In genomic region chr17:37489197-37490001, GRCh38 we compare ENCODE assay signal across 8 cellular contexts. TPM values are rescaled to one million over a fixed set of nuclear protein-coding genes. Genes with fewer than 3 reads are reported as not detected.
DNase-seq lines count a peak whose midpoint lies in the region; ATAC-seq, FAIRE-seq and TF ChIP-seq lines count a peak whose summit lies in the region.

DUSP14 (plus strand) TSS chr17:37489891; CDS start chr17:37512273, 22,382 bp downstream.

- H3K4me1 ChIP-seq in GM23338 (ENCODE audit: insufficient read depth), result peaks cover 32% of the 10 kb centered on the region
- peaks cover 6 to 11% (median 7%) of the 10 kb centered on the region in 3 donors for H3K4me1 ChIP-seq in pancreas
- peaks cover 4% of the 10 kb centered on the region for H3K4me1 ChIP-seq in thymus (ENCODE audit: control insufficient read depth, insufficient read depth, low read length)

- WGBS in pancreas, 2 donors, result 0% methylated on average over 47 to 100 of the region's 100 CpGs
- WGBS in thymus, result under 1% methylated on average over 99 of the region's 100 CpGs

- H3K27me3 ChIP-seq in GM23338 (ENCODE audit: insufficient read depth), result 0 out of 2 replicates have a peak, but pooled peaks cover 5% of the 10 kb centered on the region
- no peaks in the 10 kb centered on the region for H3K27me3 ChIP-seq in MG63
- no peaks in the 10 kb centered on the region for H3K27me3 ChIP-seq in SU-DHL-6 (ENCODE audit: low read length)
- no peaks in the 10 kb centered on the region for H3K27me3 ChIP-seq in pancreas
- peaks cover 8% of the 10 kb centered on the region for H3K27me3 ChIP-seq in thymus (ENCODE audit: control insufficient read depth, insufficient read depth)

- H3K36me3 Mint-ChIP-seq in GM23338 (ENCODE audit: low read depth), result no peaks in the 10 kb centered on the region; the same call in 2 of the 3 replicates
- peaks cover 8% of the 10 kb centered on the region for H3K36me3 Mint-ChIP-seq in activated naive CD8-positive, alpha-beta T cell treated with anti-CD3 and anti-CD28 coated beads for 36 hours

- H3K4me3 Mint-ChIP-seq in GM23338, result peak within 1 kb of the TSS; percentile 87
- peak within 1 kb of the TSS; percentile 88 for H3K4me3 Mint-ChIP-seq in activated naive CD8-positive, alpha-beta T cell treated with anti-CD3 and anti-CD28 coated beads for 36 hours

- peak; percentile 87 for DNase-seq in ELR (ENCODE audit: low read depth)
- peak; percentile 86 for DNase-seq in GM23338 (ENCODE audit: low spot score)
- DNase-seq in MG63, result peak; percentile 88
- DNase-seq in activated naive CD8-positive, alpha-beta T cell treated with anti-CD3 and anti-CD28 coated beads for 36 hours, result peak; percentile 89
- DNase-seq in head of caudate nucleus, result peak; percentile 33 to 91 (median 83)
- peak; percentile 75 to 92 (median 84) for DNase-seq in pancreas

- H3K27ac ChIP-seq in GM23338 (ENCODE audit: low read depth), result peak within 1 kb of the TSS; percentile 71; the same call in 1 of the 2 replicates
- H3K27ac ChIP-seq in SU-DHL-6 (ENCODE audit: low read depth, low read length), result peak within 1 kb of the TSS; percentile 84
- peak within 1 kb of the TSS; percentile 90 to 97 (median 94) for H3K27ac ChIP-seq in pancreas
- peak within 1 kb of the TSS; percentile 95 for H3K27ac ChIP-seq in thymus (ENCODE audit: low read depth)

- no peak for FAIRE-seq in pancreas (lab: Jason Lieb, UNC)

- intact Hi-C loops in head of caudate nucleus (cut with DNase I), result loop anchor here (5.0 kb wide), 1 partner anchor 123 kb away; no protein-coding TSS in a partner anchor
- intact Hi-C loops in pancreas (cut with DNase I), result no loop called here

- peak within 1 kb of the TSS; percentile 97 for H2AFZ ChIP-seq in GM23338
- peak within 1 kb of the TSS; percentile 94 for H2AFZ ChIP-seq in SU-DHL-6 (ENCODE audit: low read depth, low read length, severe bottlenecking)

- H3K4me2 ChIP-seq in GM23338 (peak within 1 kb of the TSS; percentile 97), SU-DHL-6 (ENCODE audit: low read depth, low read length, poor library complexity, severe bottlenecking) (peak within 1 kb of the TSS; percentile 83)

- peak within 1 kb of the TSS; percentile 83 for H3K9ac ChIP-seq in SU-DHL-6 (ENCODE audit: low read length)

- H3K9me3 Mint-ChIP-seq in GM23338, result no peaks in the 10 kb centered on the region; the same call in 2 of the 3 replicates
- no peaks in the 10 kb centered on the region for H3K9me3 Mint-ChIP-seq in activated naive CD8-positive, alpha-beta T cell treated with anti-CD3 and anti-CD28 coated beads for 36 hours

- H3F3A ChIP-seq in GM23338 (replicated peaks; ENCODE audit: low read depth) (peaks cover 8% of the 10 kb centered on the region), SU-DHL-6 (ENCODE audit: insufficient read depth) (peaks cover 24% of the 10 kb centered on the region)

- H3K9me3 ChIP-seq in MG63, result no peaks in the 10 kb centered on the region
- H3K9me3 ChIP-seq in SU-DHL-6 (ENCODE audit: insufficient read depth, low read length), result no peaks in the 10 kb centered on the region
- H3K9me3 ChIP-seq in pancreas, result no peaks in the 10 kb centered on the region
- H3K9me3 ChIP-seq in thymus (ENCODE audit: control insufficient read depth), result no peaks in the 10 kb centered on the region

- no peaks in the 10 kb centered on the region for H3K36me3 ChIP-seq in GM23338 (ENCODE audit: insufficient read depth)
- peaks cover 5% of the 10 kb centered on the region; the same call in 1 of the 2 replicates for H3K36me3 ChIP-seq in MG63
- no peaks in the 10 kb centered on the region for H3K36me3 ChIP-seq in SU-DHL-6 (ENCODE audit: low read length)
- no peaks in the 10 kb centered on the region for H3K36me3 ChIP-seq in pancreas
- no peaks in the 10 kb centered on the region for H3K36me3 ChIP-seq in thymus (ENCODE audit: control insufficient read depth, insufficient read depth)

- peak; percentile 76 for ATAC-seq in GM23338
- peak; percentile 83 to 89 (median 84) for ATAC-seq in pancreas

- H4K20me1 ChIP-seq in GM23338 (replicated peaks; ENCODE audit: insufficient read depth), result peaks cover 14% of the 10 kb centered on the region
- H4K20me1 ChIP-seq in SU-DHL-6 (ENCODE audit: low read depth, low read length), result peaks cover 3% of the 10 kb centered on the region; the same call in 1 of the 2 replicates

- H3K27ac Mint-ChIP-seq in GM23338, result peak within 1 kb of the TSS; percentile 88
- H3K27ac Mint-ChIP-seq in activated naive CD8-positive, alpha-beta T cell treated with anti-CD3 and anti-CD28 coated beads for 36 hours, result peak within 1 kb of the TSS; percentile 85

- H3K4me3 ChIP-seq in GM23338 (peak within 1 kb of the TSS; percentile 86), MG63 (peak within 1 kb of the TSS; percentile 92), SU-DHL-6 (ENCODE audit: insufficient read depth, low read length, poor library complexity, severe bottlenecking) (peak within 1 kb of the TSS; percentile 78), pancreas (peak within 1 kb of the TSS; percentile 71 to 81 (median 80)), thymus (ENCODE audit: low read length) (peak within 1 kb of the TSS; percentile 78)

- peaks cover 30% of the 10 kb centered on the region for H3K4me1 Mint-ChIP-seq in GM23338
- peaks cover 43% of the 10 kb centered on the region for H3K4me1 Mint-ChIP-seq in activated naive CD8-positive, alpha-beta T cell treated with anti-CD3 and anti-CD28 coated beads for 36 hours

- TF ChIP-seq CTCF in GM23338 (conservative IDR thresholded peaks at IDR 0.05; ENCODE audit: low read depth in 2 of 2), result 0 out of 4 replicates have a peak, but pooled peaks of 1 of the 2 experiments have one; percentile 5
- peak; percentile 26 for TF ChIP-seq CTCF in SU-DHL-6 (IDR thresholded peaks at IDR 0.05; ENCODE audit: insufficient read depth, low read length, poor library complexity, severe bottlenecking)
- no peak for TF ChIP-seq CTCF in pancreas (IDR thresholded peaks at IDR 0.05)

- peaks cover 8% of the 10 kb centered on the region for H3K27me3 Mint-ChIP-seq in GM23338 (ENCODE audit: insufficient read depth, low read depth, poor library complexity)
- H3K27me3 Mint-ChIP-seq in activated naive CD8-positive, alpha-beta T cell treated with anti-CD3 and anti-CD28 coated beads for 36 hours, result no peaks in the 10 kb centered on the region

- H3K79me2 ChIP-seq in GM23338 (replicated peaks; ENCODE audit: insufficient read depth) (peaks cover 36% of the 10 kb centered on the region), SU-DHL-6 (ENCODE audit: insufficient read depth, low read length) (peaks cover 41% of the 10 kb centered on the region)

- H3K9me2 ChIP-seq in GM23338 (ENCODE audit: insufficient read depth), result no peaks in the 10 kb centered on the region
- H3K9me2 ChIP-seq in SU-DHL-6 (replicated peaks; ENCODE audit: insufficient read depth, low read length), result no peaks in the 10 kb centered on the region

TF ChIP-seq in GM23338, 12 proteins besides CTCF, POLR2A, EP300 and RAD21:
- TF ChIP-seq ZNF114 (CRISPR knock-in tag; IDR thresholded peaks at IDR 0.05), result no peak
- peak; percentile 73 for TF ChIP-seq POLR2AphosphoS5 (IDR thresholded peaks at IDR 0.05; ENCODE audit: low read depth)
- TF ChIP-seq EZH2 (IDR thresholded peaks at IDR 0.05; ENCODE audit: low read depth, unreplicated experiment), result no peak
- no peak for TF ChIP-seq STAT1 (IDR thresholded peaks at IDR 0.05; ENCODE audit: unreplicated experiment)

RNA-seq across cellular contexts. Expression of gene DUSP14, which starts in this region (rescaled TPM):
- total RNA-seq in GM23338 (2014; rRNA removed; shearing (Covaris generic)), result 38.7 and 41.2 TPM in 2 replicates
- polyA plus RNA-seq in GM23338 (2016; fragmentation: Nextera tagmentation; extraction: Ambion mirVana) (34.3 and 36.7 TPM in 2 replicates), pancreas (1 to 10 TPM; 2.9 to 6.4 TPM), thymus (18.4 TPM)
- 86.6 and 86.9 TPM in 2 replicates for total RNA-seq in MG63 (2014; rRNA removed; shearing (Covaris generic); ENCODE audit: low replicate concordance)
- 10 to 100 TPM; 15.1 to 15.3 TPM for total RNA-seq in activated naive CD8-positive, alpha-beta T cell treated with anti-CD3 and anti-CD28 coated beads for 36 hours
- 1 to 10 TPM; 2.7 to 5.6 (median 4.4) TPM for total RNA-seq in pancreas

Comparison
In these comparisons a context has a peak if more than half of its experiments do, and no peak if none do; other contexts are left out.
1. Peak in every context shown above with its lines: DNase-seq, ATAC-seq, H3K4me3 ChIP-seq and H3K27ac ChIP-seq.